15 cellular contexts compared by ENCODE assay signal in the genomic region with DNA sequence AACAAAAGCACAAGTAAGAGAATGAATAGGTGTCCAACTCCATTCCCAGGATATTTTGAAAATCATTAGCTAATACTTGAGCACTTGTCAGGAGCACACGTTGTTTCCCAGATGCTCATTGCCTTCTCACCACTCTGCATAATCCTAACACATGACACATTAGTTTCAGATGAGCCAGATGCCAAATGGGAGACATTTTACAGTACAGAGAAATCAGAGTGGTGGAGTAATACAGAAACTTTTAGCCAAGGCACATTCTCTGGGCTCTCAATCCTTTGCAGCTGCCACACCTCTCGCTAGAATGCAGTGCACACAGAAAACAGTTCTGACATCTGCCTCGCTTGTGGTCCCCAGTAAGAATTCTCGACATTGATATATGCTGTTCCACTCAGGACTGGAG.
A peak's percentile ranks its signal among the peaks of the same experiment; 100 is the strongest.
DNase-seq lines count a peak whose midpoint lies in the region; FAIRE-seq and TF ChIP-seq lines count a peak whose summit lies in the region.
"Had no signal": no experiment of that assay in that cellular context is flagged by ENCODE, and none has a peak within 500 bp of the region (broad histone marks: within the 10 kb centered on the region; RNA-seq: fewer than 3 reads in every experiment).

No MANE protein-coding gene starts in this region.

- H3K27ac Mint-ChIP-seq in CD4-positive, alpha-beta memory T cell: no peak overlapping the region
- H3K27ac Mint-ChIP-seq: activated naive CD8-positive, alpha-beta T cell; dendritic cell treated with granulocyte-macrophage colony-stimulating factor and Interleukin-4, amounts not matched to agents 40 ng/mL and 50 ng/mL, for 4 days; stimulated activated naive CD8-positive, alpha-beta T cell treated with anti-CD3 and anti-CD28 coated beads, Interleukin-15, Interleukin-2, amounts not matched to agents 100 ng/mL and 50 ng/mL, for 24 hours had no signal

- no peak overlapping the region for H3K27ac ChIP-seq in CD4-positive, alpha-beta memory T cell (ENCODE audit: low read depth, low read length)
- H3K27ac ChIP-seq: PC-9, prostate gland had no signal

- H3K4me1 Mint-ChIP-seq in CD4-positive, alpha-beta memory T cell: no peaks in the 10 kb centered on the region

- CTCF ChIA-PET in CD4-positive, alpha-beta memory T cell (lab: Charles Lee; ENCODE audit: partially characterized antibody): no interaction called here

- DNase-seq in GM12865 (ENCODE audit: low read depth) (peak; percentile 63), RCC 7860 (ENCODE audit: low spot score) (peak; percentile 28), foreskin fibroblast (peak; percentile 56 to 74), renal cortical epithelial cell (ENCODE audit: low read depth) (peak; percentile 88), T1000 (lab: John Stamatoyannopoulos, UW) (no peak), T-helper 1 cell (no peak), NCI-H446 (lab: John Stamatoyannopoulos, UW) (no peak)
- DNase-seq in CD4-positive, alpha-beta memory T cell: no peak
- DNase-seq: PC-9; stimulated activated CD4-positive, alpha-beta T cell treated with anti-CD3 and anti-CD28 coated beads, Interleukin-4, amount 100 ng/mL, for 4 hours had no signal

- H3K4me3 ChIP-seq in GM12865 (ENCODE audit: low read depth, low read length) (no peak overlapping the region), foreskin fibroblast (ENCODE audit: low read depth in 1 of 2, low read length in 2 of 2) (no peak overlapping the region)
- no peak overlapping the region for H3K4me3 ChIP-seq in CD4-positive, alpha-beta memory T cell (ENCODE audit: low read length in 2 of 2)
- H3K4me3 ChIP-seq: K562, PC-9, prostate gland had no signal

- intact Hi-C loops in CD4-positive, alpha-beta memory T cell (cut with micrococcal nuclease): no loop called here

- H3K4me1 ChIP-seq in CD4-positive, alpha-beta memory T cell (ENCODE audit: insufficient read depth, low read length): no peaks in the 10 kb centered on the region

- peak; percentile 78 for FAIRE-seq in RCC 7860 (lab: Jason Lieb, UNC)
- FAIRE-seq: K562 had no signal

- no peaks in the 10 kb centered on the region for H3K36me3 Mint-ChIP-seq in CD4-positive, alpha-beta memory T cell
- H3K36me3 Mint-ChIP-seq: activated naive CD8-positive, alpha-beta T cell had no signal

- H3K9me3 Mint-ChIP-seq in CD4-positive, alpha-beta memory T cell: peaks cover 0 to 3% (median 0%) of the 10 kb centered on the region in 8 donors
- H3K9me3 Mint-ChIP-seq: dendritic cell treated with granulocyte-macrophage colony-stimulating factor and Interleukin-4, amounts not matched to agents 40 ng/mL and 50 ng/mL, for 4 days; stimulated activated naive CD8-positive, alpha-beta T cell treated with anti-CD3 and anti-CD28 coated beads, Interleukin-15, Interleukin-2, amounts not matched to agents 100 ng/mL and 50 ng/mL, for 24 hours had no signal

- H3K27me3 Mint-ChIP-seq in CD4-positive, alpha-beta memory T cell: peaks cover 7 to 8% of the 10 kb centered on the region in 2 donors

- H3K9me3 ChIP-seq in CD4-positive, alpha-beta memory T cell (ENCODE audit: control insufficient read depth in 1 of 2, low read length in 2 of 2): no peaks in the 10 kb centered on the region
- H3K9me3 ChIP-seq: prostate gland had no signal

- H3K27me3 ChIP-seq in CD4-positive, alpha-beta memory T cell (ENCODE audit: insufficient read depth, low read length): no peaks in the 10 kb centered on the region

- no peak for TF ChIP-seq CTCF in GM12865 (IDR thresholded peaks at IDR 0.05; ENCODE audit: insufficient read depth, low read depth, low read length, missing control alignments)
- TF ChIP-seq CTCF in foreskin fibroblast (IDR thresholded peaks at IDR 0.05; ENCODE audit: low read depth, low read length): no peak

- POLR2A ChIA-PET in CD4-positive, alpha-beta memory T cell (lab: Charles Lee; ENCODE audit: partially characterized antibody): no interaction called here

- H3K4me3 Mint-ChIP-seq in CD4-positive, alpha-beta memory T cell: no peak overlapping the region
- H3K4me3 Mint-ChIP-seq: activated naive CD8-positive, alpha-beta T cell; dendritic cell treated with granulocyte-macrophage colony-stimulating factor and Interleukin-4, amounts not matched to agents 40 ng/mL and 50 ng/mL, for 4 days; stimulated activated naive CD8-positive, alpha-beta T cell treated with anti-CD3 and anti-CD28 coated beads, Interleukin-15, Interleukin-2, amounts not matched to agents 100 ng/mL and 50 ng/mL, for 24 hours had no signal

- H3K36me3 ChIP-seq in CD4-positive, alpha-beta memory T cell (ENCODE audit: insufficient read depth, low read length): no peaks in the 10 kb centered on the region
- H3K36me3 ChIP-seq: prostate gland had no signal

Comparison
In these comparisons a context has a peak if more than half of its experiments do, and no peak if none do; other contexts are left out.
1. DNase-seq: peak in GM12865 (single experiment), RCC 7860 (single experiment), foreskin fibroblast (2 of 2) and renal cortical epithelial cell (single experiment); none in T1000 (single experiment), CD4-positive, alpha-beta memory T cell (0 of 5), T-helper 1 cell (0 of 5) and NCI-H446 (0 of 2).